ENCODE assay signal across 2 cellular contexts in genomic region chr9:21904776-21905175, GRCh38.
TF ChIP-seq lines count a peak whose summit lies in the region.

No MANE protein-coding gene starts in this region.

TF ChIP-seq in SK-N-SH, 30 proteins besides CTCF, POLR2A, EP300 and RAD21 (continued from another document):
- TF ChIP-seq CHD2 (IDR thresholded peaks at IDR 0.05; ENCODE audit: low read length, partially characterized antibody), result no peak
- TF ChIP-seq NRF1 (IDR thresholded peaks at IDR 0.05; ENCODE audit: low read depth, low read length), result no peak
- TF ChIP-seq MXI1 (IDR thresholded peaks at IDR 0.05; ENCODE audit: low read depth, low read length), result no peak

TF ChIP-seq in SK-N-SH treated with all-trans-retinoic acid at 6 μM for 48 hours, 23 proteins besides CTCF, POLR2A, EP300 and RAD21 (continued from another document):
- TF ChIP-seq TSHZ2 (CRISPR knock-in tag; IDR thresholded peaks at IDR 0.05) (no peak), TOX (CRISPR knock-in tag; IDR thresholded peaks at IDR 0.05; ENCODE audit: borderline replicate concordance) (no peak), ZFP30 (CRISPR knock-in tag; IDR thresholded peaks at IDR 0.05) (no peak), RARB (CRISPR knock-in tag; IDR thresholded peaks at IDR 0.05) (no peak), CSRNP3 (CRISPR knock-in tag; IDR thresholded peaks at IDR 0.05) (no peak), ESRRG (CRISPR knock-in tag; IDR thresholded peaks at IDR 0.05) (no peak), ZC3H10 (CRISPR knock-in tag; IDR thresholded peaks at IDR 0.05) (no peak), OSR1 (CRISPR knock-in tag; IDR thresholded peaks at IDR 0.05) (no peak), BACH2 (CRISPR knock-in tag; IDR thresholded peaks at IDR 0.05; ENCODE audit: borderline replicate concordance) (no peak), ZFP3 (CRISPR knock-in tag; IDR thresholded peaks at IDR 0.05) (no peak)
